8 cellular contexts compared by ENCODE assay signal in genomic region chr9:109315889-109316640, GRCh38.
DNase-seq lines count a peak whose midpoint lies in the region; TF ChIP-seq lines count a peak whose summit lies in the region.

No MANE protein-coding gene starts in this region.

- DNase-seq in AG10803 (ENCODE audit: low read depth): peak; percentile 80
- DNase-seq in NCI-H146 treated with DMSO at 0.1 percent for 48 hours (lab: John Stamatoyannopoulos, UW; ENCODE audit: unreplicated experiment): peak; percentile 49
- DNase-seq in amniotic epithelial cell (ENCODE audit: low read depth): peak; percentile 72
- DNase-seq in kidney tubule cell (ENCODE audit: low spot score): peak; percentile 96
- DNase-seq in NK-92 (lab: John Stamatoyannopoulos, UW; ENCODE audit: unreplicated experiment): no peak
- DNase-seq in activated CD4-positive, CD25-positive, alpha-beta regulatory T cell treated with anti-CD3 and anti-CD28 coated beads, Interleukin-2, amount 50 U/mL, for 72 hours: no peak
- no peak for DNase-seq in activated CD4-positive, alpha-beta T cell treated with anti-CD3 and anti-CD28 coated beads, Interleukin-2, amount 50 U/mL, for 48 hours
- no peak for DNase-seq in dedifferentiated amniotic fluid mesenchymal stem cell (ENCODE audit: extremely low spot score)

- TF ChIP-seq CTCF in AG10803 (conservative IDR thresholded peaks at IDR 0.05; ENCODE audit: low read length): no peak

- no peak overlapping the region for H3K4me3 ChIP-seq in AG10803 (ENCODE audit: low read length)

Comparison
In these comparisons a context has a peak if more than half of its experiments do, and no peak if none do; other contexts are left out.
1. DNase-seq: peak in AG10803 (single experiment), NCI-H146 treated with DMSO at 0.1 percent for 48 hours (single experiment), amniotic epithelial cell (single experiment) and kidney tubule cell (single experiment); none in NK-92 (single experiment), activated CD4-positive, CD25-positive, alpha-beta regulatory T cell treated with anti-CD3 and anti-CD28 coated beads, Interleukin-2, amount 50 U/mL, for 72 hours (single experiment), activated CD4-positive, alpha-beta T cell treated with anti-CD3 and anti-CD28 coated beads, Interleukin-2, amount 50 U/mL, for 48 hours (0 of 2) and dedifferentiated amniotic fluid mesenchymal stem cell (single experiment).